In the genomic region with DNA sequence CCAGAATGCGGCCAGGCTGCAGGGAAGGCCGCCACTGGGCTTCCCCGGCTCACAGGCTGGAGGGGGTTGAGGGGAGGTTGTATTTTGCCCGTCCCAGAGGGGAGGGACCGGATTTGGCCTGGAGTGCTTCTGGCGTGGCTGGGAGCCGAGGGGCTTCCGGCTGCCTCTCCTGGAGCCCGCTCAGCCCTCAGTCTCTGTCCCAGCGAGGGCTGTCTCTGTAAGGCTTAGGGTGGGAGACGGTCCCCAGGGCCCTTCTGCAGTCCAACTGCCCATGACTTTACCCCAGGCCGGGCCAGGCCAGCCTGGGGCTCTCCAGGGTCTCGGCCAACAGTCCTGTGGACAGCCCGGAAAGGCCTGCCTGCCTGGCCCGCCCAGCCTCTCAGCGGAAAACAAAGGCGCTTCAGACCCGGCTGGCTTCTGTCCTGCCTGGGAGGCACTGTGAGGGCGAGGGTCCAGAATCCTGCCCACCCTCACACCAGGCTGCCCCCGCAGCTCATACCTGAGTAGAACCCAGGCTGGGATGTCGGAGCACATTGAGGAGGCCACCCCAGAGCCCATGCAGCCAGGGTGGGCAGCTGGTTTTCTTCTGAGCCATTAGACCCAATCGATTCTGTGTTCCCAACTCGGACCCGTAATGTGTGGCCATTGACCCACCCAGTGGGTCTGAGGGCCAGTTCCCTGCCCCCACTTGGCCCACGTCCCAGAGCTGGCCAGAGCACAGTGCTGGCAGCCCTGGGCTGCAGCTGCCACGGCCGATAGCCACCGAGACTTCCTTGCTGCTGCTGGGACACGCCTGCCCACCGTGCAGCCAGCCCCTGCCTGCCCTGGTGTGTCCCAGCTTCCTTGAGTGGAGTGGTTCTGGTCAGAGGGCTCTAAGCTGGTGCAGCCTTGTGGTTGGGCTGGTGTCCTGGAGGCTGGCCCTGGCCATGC, we compare ENCODE assay signal across 8 cellular contexts. TPM values are rescaled to one million over a fixed set of nuclear protein-coding genes. Genes with fewer than 3 reads are reported as not detected.
DNase-seq lines count a peak whose midpoint lies in the region; ATAC-seq and TF ChIP-seq lines count a peak whose summit lies in the region.

No MANE protein-coding gene starts in this region.

- H3K4me1 Mint-ChIP-seq in type B pancreatic cell (ENCODE audit: unreplicated experiment), result peaks cover 4% of the 10 kb centered on the region

- H2BK15ac ChIP-seq in mesenchymal stem cell (ENCODE audit: low read depth, poor library complexity, severe bottlenecking), result peak overlapping the region; percentile 75

- H2BK120ac ChIP-seq in mesenchymal stem cell (ENCODE audit: low read depth, low read length), result no peak overlapping the region

- peak overlapping the region; percentile 57 for H2AFZ ChIP-seq in mesenchymal stem cell (ENCODE audit: low read depth, low read length)

- peak overlapping the region; percentile 45 to 88 for H3K18ac ChIP-seq in mesenchymal stem cell (ENCODE audit: low read depth in 1 of 2, low read length in 2 of 2)

- H3K36me3 Mint-ChIP-seq in type B pancreatic cell, result no peaks in the 10 kb centered on the region

- POLR2A ChIA-PET in A673 (lab: Charles Lee; ENCODE audit: low non-redundant PET), result no interaction called here

- H4K91ac ChIP-seq in mesenchymal stem cell (ENCODE audit: low read length), result peak overlapping the region; percentile 69

- no peaks in the 10 kb centered on the region for H3K79me1 ChIP-seq in mesenchymal stem cell (replicated peaks; ENCODE audit: low read length, poor library complexity, severe bottlenecking)

- H3K4me3 ChIP-seq in A673 (ENCODE audit: low read depth, low read length, poor library complexity, severe bottlenecking), result peak overlapping the region; percentile 99
- peak overlapping the region; percentile 59 to 62 for H3K4me3 ChIP-seq in duodenal mucosa (ENCODE audit: low read depth in 1 of 2, low read length in 2 of 2)
- peak overlapping the region in 1 of 2 experiments; percentile 77 for H3K4me3 ChIP-seq in mesenchymal stem cell (ENCODE audit: insufficient read depth in 1 of 2, low read depth in 1 of 2, low read length in 2 of 2)

- no peak overlapping the region for H2AK5ac ChIP-seq in mesenchymal stem cell (ENCODE audit: low read length, severe bottlenecking)

- no peaks in the 10 kb centered on the region for H3K9me3 Mint-ChIP-seq in type B pancreatic cell

- intact Hi-C loops in A673 (cut with micrococcal nuclease; ENCODE audit: unreplicated experiment), result no loop called here

- CTCF ChIA-PET in A673 (lab: Charles Lee), result interaction anchor here (1.2 kb wide), 1 partner anchor 105 kb away, joined by 3 read pairs; no protein-coding TSS in a partner anchor

- TF ChIP-seq CTCF in A673 (conservative IDR thresholded peaks at IDR 0.05; ENCODE audit: low read depth, low read length) (no peak), type B pancreatic cell (conservative IDR thresholded peaks at IDR 0.05) (no peak)

- peak overlapping the region; percentile 63 to 81 for H3K4ac ChIP-seq in mesenchymal stem cell (ENCODE audit: low read depth in 1 of 2, low read length in 2 of 2)

- peaks cover 22% of the 10 kb centered on the region for H3K27me3 Mint-ChIP-seq in type B pancreatic cell

- peak overlapping the region; percentile 55 to 84 for H2BK12ac ChIP-seq in mesenchymal stem cell (ENCODE audit: low read length in 2 of 2)

- peak overlapping the region; percentile 87 for H3K27ac ChIP-seq in A673 (ENCODE audit: low read depth, low read length, poor library complexity, severe bottlenecking)
- peak overlapping the region; percentile 85 for H3K27ac ChIP-seq in duodenal mucosa (ENCODE audit: low read depth, low read length)
- no peak overlapping the region for H3K27ac ChIP-seq in mesenchymal stem cell (ENCODE audit: low read length, poor library complexity, severe bottlenecking)

- 39% methylated on average over 30 of the region's 30 CpGs for WGBS in mesenchymal stem cell

- H3K9ac ChIP-seq in duodenal mucosa (ENCODE audit: low read depth in 1 of 2, low read length in 2 of 2) (peak overlapping the region in 1 of 2 donors; percentile 33), mesenchymal stem cell (ENCODE audit: low read length) (peak overlapping the region; percentile 77)

- no peak for ATAC-seq in stimulated activated naive CD8-positive, alpha-beta T cell treated with anti-CD3 and anti-CD28 coated beads, Interleukin-15, Interleukin-2, amounts not matched to agents 100 U/mL and 50 U/mL, for 24 hours
- no peak for ATAC-seq in GM19467 (IDR thresholded peaks at IDR 0.05; ENCODE audit: unreplicated experiment)

- DNase-seq in A673 (ENCODE audit: low spot score), result peak; percentile 71
- DNase-seq in NCI-H2029 (lab: John Stamatoyannopoulos, UW), result peak; percentile 41
- DNase-seq in mesenchymal stem cell, result peak; percentile 65
- no peak for DNase-seq in type B pancreatic cell (ENCODE audit: extremely low spot score, unreplicated experiment)
- no peak for DNase-seq in stimulated activated naive CD8-positive, alpha-beta T cell treated with anti-CD3 and anti-CD28 coated beads, Interleukin-15, Interleukin-2, amounts not matched to agents 100 U/mL and 50 U/mL, for 24 hours
- no peak for DNase-seq in germinal center (ENCODE audit: low spot score)

- H3K4me3 Mint-ChIP-seq in type B pancreatic cell, result peak overlapping the region; percentile 64

- BruUV-seq in A673 (replicated peaks; lab: Mats Ljungman, UMichigan), result no TSS peak

- no peak overlapping the region for H2BK5ac ChIP-seq in mesenchymal stem cell (ENCODE audit: low read depth, low read length, poor library complexity, severe bottlenecking)

- peaks cover 57% of the 10 kb centered on the region for H3K4me1 ChIP-seq in A673 (ENCODE audit: insufficient read depth, low read length, poor library complexity, severe bottlenecking)
- peaks cover 30 to 47% of the 10 kb centered on the region in 2 donors for H3K4me1 ChIP-seq in duodenal mucosa (ENCODE audit: control insufficient read depth in 1 of 2, insufficient read depth in 2 of 2, low read length in 2 of 2)
- H3K4me1 ChIP-seq in mesenchymal stem cell (ENCODE audit: control insufficient read depth, insufficient read depth, low read depth, low read length), result peaks cover 77% of the 10 kb centered on the region

- H4K8ac ChIP-seq in mesenchymal stem cell (ENCODE audit: low read length), result peak overlapping the region; percentile 78

- no peak overlapping the region for H3K27ac Mint-ChIP-seq in type B pancreatic cell

- peak overlapping the region in 1 of 2 experiments; percentile 54 for H3K23ac ChIP-seq in mesenchymal stem cell (ENCODE audit: low read length in 2 of 2)

- H3K9me3 ChIP-seq in A673 (ENCODE audit: low read depth, low read length, poor library complexity, severe bottlenecking) (no peaks in the 10 kb centered on the region), duodenal mucosa (ENCODE audit: control insufficient read depth in 1 of 2, low read length in 2 of 2) (no peaks in the 10 kb centered on the region), mesenchymal stem cell (ENCODE audit: control insufficient read depth, low read length) (no peaks in the 10 kb centered on the region)

- H3K27me3 ChIP-seq in A673 (replicated peaks; ENCODE audit: insufficient read depth, low read depth, low read length, poor library complexity) (no peaks in the 10 kb centered on the region), duodenal mucosa (ENCODE audit: control insufficient read depth in 1 of 2, insufficient read depth in 2 of 2, low read length in 2 of 2) (peaks cover 41 to 43% of the 10 kb centered on the region in 2 donors), mesenchymal stem cell (ENCODE audit: control insufficient read depth in 1 of 2, insufficient read depth in 1 of 2, low read length in 2 of 2) (peaks cover 15 to 24% of the 10 kb centered on the region in 2 experiments)

- H3K36me3 ChIP-seq in A673 (ENCODE audit: insufficient read depth, low read length, poor library complexity, severe bottlenecking), result peaks cover 4% of the 10 kb centered on the region
- no peaks in the 10 kb centered on the region for H3K36me3 ChIP-seq in duodenal mucosa (ENCODE audit: control insufficient read depth in 1 of 2, insufficient read depth in 2 of 2, low read length in 2 of 2)
- H3K36me3 ChIP-seq in mesenchymal stem cell (ENCODE audit: control insufficient read depth in 1 of 2, insufficient read depth in 2 of 2, low read depth in 1 of 2, low read length in 2 of 2), result peaks cover 0 to 13% of the 10 kb centered on the region in 2 experiments

- H3K4me2 ChIP-seq in mesenchymal stem cell (ENCODE audit: low read length, poor library complexity, severe bottlenecking), result no peak overlapping the region

- peak overlapping the region in 1 of 2 experiments; percentile 91 for H3K14ac ChIP-seq in mesenchymal stem cell (ENCODE audit: low read length in 2 of 2)

RNA-seq across cellular contexts. Expression of a gene that starts 1.6 kb away (rescaled TPM):
- total RNA-seq in A673 (2021) (154 and 192 TPM in 2 replicates), type B pancreatic cell (ENCODE audit: low replicate concordance) (11.2 and 20.3 TPM in 2 replicates)
- polyA plus RNA-seq in mesenchymal stem cell (2013, experiment 1 of 2), result 120 TPM
- polyA plus RNA-seq in mesenchymal stem cell (2013, experiment 2 of 2), result 119 TPM

RNA-seq across cellular contexts. Expression of a gene that starts 10.5 kb away (rescaled TPM):
- total RNA-seq in A673 (2021) (42.4 and 47.7 TPM in 2 replicates), type B pancreatic cell (ENCODE audit: low replicate concordance) (5.1 and 15.4 TPM in 2 replicates)
- polyA plus RNA-seq in mesenchymal stem cell (2013, experiment 1 of 2), result 40.7 TPM
- polyA plus RNA-seq in mesenchymal stem cell (2013, experiment 2 of 2), result 42.6 TPM

RNA-seq across cellular contexts. Expression of a gene that starts 14.9 kb away (rescaled TPM):
- 34.0 and 48.0 TPM in 2 replicates for total RNA-seq in A673 (2021)
- 2.3 TPM for polyA plus RNA-seq in mesenchymal stem cell (2013, experiment 1 of 2)
- polyA plus RNA-seq in mesenchymal stem cell (2013, experiment 2 of 2), result 2.5 TPM
- total RNA-seq in type B pancreatic cell (ENCODE audit: low replicate concordance), result 11.9 and 22.1 TPM in 2 replicates

RNA-seq across cellular contexts. Expression of a gene that starts 50.2 kb away (rescaled TPM):
- total RNA-seq in A673 (2021) (3.1 and 4.7 TPM in 2 replicates), type B pancreatic cell (ENCODE audit: low replicate concordance) (1.4 and 5.5 TPM in 2 replicates)
- 0.87 TPM for polyA plus RNA-seq in mesenchymal stem cell (2013, experiment 1 of 2)
- polyA plus RNA-seq in mesenchymal stem cell (2013, experiment 2 of 2), result 1.2 TPM

RNA-seq across cellular contexts. Expression of a gene that starts 56.6 kb away (rescaled TPM):
- 238 and 250 TPM in 2 replicates for total RNA-seq in A673 (2021)
- polyA plus RNA-seq in mesenchymal stem cell (2013, experiment 1 of 2), result 66.6 TPM
- 63.2 TPM for polyA plus RNA-seq in mesenchymal stem cell (2013, experiment 2 of 2)
- total RNA-seq in type B pancreatic cell (ENCODE audit: low replicate concordance), result 113 and 194 TPM in 2 replicates

Comparison
In these comparisons a context has a peak if more than half of its experiments do, and no peak if none do; other contexts are left out.
1. DNase-seq: peak in A673 (single experiment), NCI-H2029 (single experiment) and mesenchymal stem cell (single experiment); none in type B pancreatic cell (single experiment), stimulated activated naive CD8-positive, alpha-beta T cell treated with anti-CD3 and anti-CD28 coated beads, Interleukin-15, Interleukin-2, amounts not matched to agents 100 U/mL and 50 U/mL, for 24 hours (single experiment) and germinal center (single experiment).